In the genomic region with DNA sequence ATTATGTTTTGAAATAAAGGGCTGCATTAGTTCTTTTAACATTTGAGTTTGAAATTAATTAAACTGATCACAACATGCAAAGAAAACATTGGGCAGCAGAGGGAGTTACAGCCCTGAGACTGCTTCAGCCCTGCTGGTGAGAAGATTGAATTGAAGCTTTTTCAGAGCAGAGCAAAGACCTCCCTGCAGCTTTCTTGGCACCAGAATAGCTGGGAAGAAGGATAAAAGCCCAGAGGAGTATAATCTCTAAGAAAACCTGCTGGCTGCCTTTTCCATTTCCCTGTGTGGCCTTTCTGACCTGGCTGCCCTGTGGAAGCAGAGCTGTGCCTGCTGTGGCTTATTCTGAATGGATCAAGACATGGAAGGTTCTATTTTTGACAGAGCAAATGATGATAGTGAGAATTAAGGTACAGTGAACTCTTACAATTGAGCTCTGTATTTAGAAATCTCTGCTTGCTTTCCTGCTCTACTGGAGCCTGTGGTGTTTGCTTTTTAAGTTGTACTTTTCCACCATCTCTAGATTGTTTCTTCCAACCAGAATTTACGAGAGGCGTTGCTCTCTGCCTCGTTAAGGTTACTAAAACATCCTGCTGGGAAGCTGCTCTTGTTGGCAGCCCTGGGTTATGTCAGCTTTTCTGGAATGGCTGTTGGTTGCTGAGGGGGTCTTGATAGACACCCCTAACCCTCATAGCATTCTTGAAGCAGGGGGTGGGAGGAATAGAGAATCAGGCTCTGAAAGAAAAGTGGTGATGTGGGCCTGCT, we compare ENCODE assay signal across 8 cellular contexts. TPM values are rescaled to one million over a fixed set of nuclear protein-coding genes. Genes with fewer than 3 reads are reported as not detected.
DNase-seq lines count a peak whose midpoint lies in the region; ATAC-seq and TF ChIP-seq lines count a peak whose summit lies in the region.
"Had no signal": no experiment of that assay in that cellular context is flagged by ENCODE, and none has a peak within 500 bp of the region (broad histone marks: within the 10 kb centered on the region; RNA-seq: fewer than 3 reads in every experiment).

No MANE protein-coding gene starts in this region.

- H3K4me1 ChIP-seq in PC-9 (replicated peaks; ENCODE audit: insufficient read depth) = peaks cover 33% of the 10 kb centered on the region

- POLR2A ChIA-PET in PC-9 (lab: Charles Lee; ENCODE audit: unreplicated experiment) = interaction anchor here (0.6 to 1.0 kb wide), 3 partner anchors 189 to 623 kb away, joined by 3 to 12 read pairs (median 8); no protein-coding TSS in a partner anchor

- no peaks in the 10 kb centered on the region for H3K27me3 ChIP-seq in PC-9 (ENCODE audit: insufficient read depth, low read depth)

- H3K4me3 ChIP-seq in PC-9 = no peak overlapping the region

- H3K27ac Mint-ChIP-seq in IgD-negative memory B cell (peak overlapping the region in 2 of 3 donors; percentile 21 to 51), chondrocyte (ENCODE audit: unreplicated experiment) (no peak overlapping the region)

- no peak overlapping the region for H3K4me3 Mint-ChIP-seq in IgD-negative memory B cell
- H3K4me3 Mint-ChIP-seq in chondrocyte (ENCODE audit: unreplicated experiment) = no peak overlapping the region

- H2AFZ ChIP-seq in PC-9 = no peak overlapping the region

- intact Hi-C loops in PC-9 (cut with micrococcal nuclease; ENCODE audit: unreplicated experiment) = loop anchor here (1.0 to 2.0 kb wide), 5 partner anchors 114 to 256 kb away; a partner anchor contains a TSS

- H3K4me1 Mint-ChIP-seq in IgD-negative memory B cell (peaks cover 0 to 3% (median 0%) of the 10 kb centered on the region in 3 donors), chondrocyte (ENCODE audit: low read depth) (peaks cover 2% of the 10 kb centered on the region)

- peaks cover 24% of the 10 kb centered on the region for H3K36me3 ChIP-seq in PC-9 (ENCODE audit: low read depth)

- DNase-seq in Daoy (ENCODE audit: low read depth) (peak; percentile 51), PC-9 (peak; percentile 41 to 60), chondrocyte (ENCODE audit: low spot score) (no peak), kidney glomerular epithelial cell (lab: John Stamatoyannopoulos, UW) (peak; percentile 50), substantia nigra (lab: John Stamatoyannopoulos, UW) (peak in 34 of 49 donors; percentile 1 to 64 (median 29))

- no peaks in the 10 kb centered on the region for H3K9me3 Mint-ChIP-seq in IgD-negative memory B cell
- H3K9me3 Mint-ChIP-seq in chondrocyte (ENCODE audit: low read depth) = no peaks in the 10 kb centered on the region
- H3K9me3 Mint-ChIP-seq: activated naive CD4-positive, alpha-beta T cell treated with anti-CD3 and anti-CD28 coated beads, Interleukin-2, amount 50 U/mL, for 72 hours had no signal

- H3F3A ChIP-seq in PC-9 (ENCODE audit: insufficient read depth, low read depth) = peaks cover 37% of the 10 kb centered on the region

- H3K9me3 ChIP-seq in PC-9 (ENCODE audit: insufficient read depth, low read depth) = no peaks in the 10 kb centered on the region

- TF ChIP-seq CTCF in PC-9 (conservative IDR thresholded peaks at IDR 0.05) = peak; percentile 92
- TF ChIP-seq CTCF in chondrocyte (IDR thresholded peaks at IDR 0.05) = peak; percentile 97

- H4K20me1 ChIP-seq in PC-9 (ENCODE audit: insufficient read depth) = no peaks in the 10 kb centered on the region; the same call in 1 of the 2 replicates

- CTCF ChIA-PET in PC-9 (lab: Charles Lee) = interaction anchor here (0.5 to 4.8 kb wide), 9 partner anchors 40 to 433 kb away, joined by 3 to 30 read pairs (median 5); a partner anchor contains a TSS

- peak overlapping the region; percentile 48 for H3K4me2 ChIP-seq in PC-9

- H3K9me2 ChIP-seq in PC-9 (ENCODE audit: insufficient read depth) = no peaks in the 10 kb centered on the region

- H3K27ac ChIP-seq in PC-9 (peak overlapping the region; percentile 63), substantia nigra (ENCODE audit: low read depth, low read length, poor library complexity, severe bottlenecking) (peak overlapping the region; percentile 42)

- H3K36me3 Mint-ChIP-seq in IgD-negative memory B cell = no peaks in the 10 kb centered on the region
- H3K36me3 Mint-ChIP-seq in chondrocyte (ENCODE audit: low read depth) = peaks cover 14% of the 10 kb centered on the region

- peaks cover 12% of the 10 kb centered on the region; the same call in 1 of the 2 replicates for H3K79me2 ChIP-seq in PC-9 (ENCODE audit: low read depth)

- H3K27me3 Mint-ChIP-seq in IgD-negative memory B cell = no peaks in the 10 kb centered on the region
- no peaks in the 10 kb centered on the region for H3K27me3 Mint-ChIP-seq in chondrocyte (ENCODE audit: low read depth)

- ATAC-seq in GM18870 (IDR thresholded peaks at IDR 0.05; ENCODE audit: unreplicated experiment) = no peak

- no TSS peak for BruUV-seq in PC-9 (replicated peaks; lab: Mats Ljungman, UMichigan)

RNA-seq across cellular contexts. Expression of a gene that starts 9.9 kb away (rescaled TPM):
- total RNA-seq in Daoy (2014; rRNA removed; shearing (Covaris generic)) = 220 and 238 TPM in 2 replicates
- polyA plus RNA-seq in IgD-negative memory B cell = 196 TPM
- total RNA-seq in PC-9 (2021) = 201 and 218 TPM in 2 replicates
- 69.5 to 86.0 TPM (median 73.0 TPM) in 3 replicates for total RNA-seq in chondrocyte
